1 cellular context compared by ENCODE assay signal in the genomic region with DNA sequence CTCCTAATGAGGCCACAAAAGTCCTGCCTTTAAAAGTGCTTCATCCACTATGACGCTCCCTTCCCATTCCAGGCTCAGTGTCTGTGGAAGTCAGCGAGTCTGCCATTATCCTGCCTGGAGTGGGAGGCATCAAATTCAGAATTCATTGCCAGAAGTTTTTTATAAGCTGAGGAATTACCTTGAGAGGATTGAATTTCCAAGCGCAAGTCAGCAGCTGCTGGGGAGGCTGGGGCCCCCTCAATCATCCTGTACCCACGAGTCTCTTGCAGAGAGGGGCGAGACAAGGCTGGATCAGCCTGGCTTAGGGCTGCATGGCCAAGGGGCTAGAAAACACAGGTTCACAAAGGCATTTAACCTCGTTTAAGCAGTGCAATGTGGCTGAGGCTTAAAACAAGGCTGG.
TF ChIP-seq lines count a peak whose summit lies in the region.

No MANE protein-coding gene starts in this region.

TF ChIP-seq in H1, 55 proteins besides CTCF, POLR2A, EP300 and RAD21 (continued from another document):
- TF ChIP-seq RXRA (IDR thresholded peaks at IDR 0.05; ENCODE audit: insufficient read depth, low read depth, low read length) (no peak), JUND (IDR thresholded peaks at IDR 0.05; ENCODE audit: low read length) (no peak), JUN (IDR thresholded peaks at IDR 0.05; ENCODE audit: low read depth, low read length) (no peak), KDM4A (IDR thresholded peaks at IDR 0.05; ENCODE audit: low read depth, low read length, severe bottlenecking) (no peak), CTBP2 (IDR thresholded peaks at IDR 0.05; ENCODE audit: borderline replicate concordance, insufficient read depth, insufficient read length, low read length) (no peak)
- TF ChIP-seq, protein P1, sequence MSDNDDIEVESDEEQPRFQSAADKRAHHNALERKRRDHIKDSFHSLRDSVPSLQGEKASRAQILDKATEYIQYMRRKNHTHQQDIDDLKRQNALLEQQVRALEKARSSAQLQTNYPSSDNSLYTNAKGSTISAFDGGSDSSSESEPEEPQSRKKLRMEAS (IDR thresholded peaks at IDR 0.05): no peak
